ENCODE assay signal across 8 cellular contexts in genomic region chr14:51846631-51847488, GRCh38. TPM values are rescaled to one million over a fixed set of nuclear protein-coding genes. Genes with fewer than 3 reads are reported as not detected.
A peak's percentile ranks its signal among the peaks of the same experiment; 100 is the strongest.
DNase-seq lines count a peak whose midpoint lies in the region; ATAC-seq and TF ChIP-seq lines count a peak whose summit lies in the region.

No MANE protein-coding gene starts in this region.

- no peak for TF ChIP-seq POLR2A in vagina (IDR thresholded peaks at IDR 0.05)

- no peaks in the 10 kb centered on the region for H3K27me3 ChIP-seq in mononuclear cell (ENCODE audit: insufficient read depth, low read length)
- no peaks in the 10 kb centered on the region for H3K27me3 ChIP-seq in vagina

- H3K9me3 ChIP-seq in mononuclear cell (ENCODE audit: low read depth, low read length) (no peaks in the 10 kb centered on the region), vagina (no peaks in the 10 kb centered on the region)

- H3K4me1 ChIP-seq in mononuclear cell (ENCODE audit: insufficient read depth, low read length) (peaks cover 59% of the 10 kb centered on the region), vagina (no peaks in the 10 kb centered on the region)

- no peak for TF ChIP-seq CTCF in activated CD8-positive, alpha-beta T cell treated with anti-CD3 and anti-CD28 coated beads for 36 hours (IDR thresholded peaks at IDR 0.05)
- TF ChIP-seq CTCF in vagina (IDR thresholded peaks at IDR 0.05), result no peak

- no peak overlapping the region for H3K27ac ChIP-seq in vagina

- ATAC-seq in GM18511 (IDR thresholded peaks at IDR 0.05; ENCODE audit: unreplicated experiment) (peak; percentile 79), HG02885 (IDR thresholded peaks at IDR 0.05; ENCODE audit: poor library complexity, unreplicated experiment) (peak; percentile 83)
- peak; percentile 76 for ATAC-seq in activated CD8-positive, alpha-beta T cell treated with anti-CD3 and anti-CD28 coated beads for 36 hours

- H3K4me3 ChIP-seq in mononuclear cell (ENCODE audit: low read length) (peak overlapping the region; percentile 45), vagina (no peak overlapping the region)

- H3K4me1 Mint-ChIP-seq in activated CD8-positive, alpha-beta T cell treated with anti-CD3 and anti-CD28 coated beads for 36 hours (ENCODE audit: low read depth), result peaks cover 69% of the 10 kb centered on the region

- peaks cover 38% of the 10 kb centered on the region for H3K36me3 Mint-ChIP-seq in activated CD8-positive, alpha-beta T cell treated with anti-CD3 and anti-CD28 coated beads for 36 hours (ENCODE audit: low read depth)

- H3K27me3 Mint-ChIP-seq in activated CD8-positive, alpha-beta T cell treated with anti-CD3 and anti-CD28 coated beads for 36 hours, result no peaks in the 10 kb centered on the region

- DNase-seq in NCI-H2081 treated with DMSO at 0.1 percent for 48 hours (lab: John Stamatoyannopoulos, UW) (peak; percentile 62), vagina (ENCODE audit: extremely low spot score in 2 of 2) (no peak)
- DNase-seq in activated CD8-positive, alpha-beta T cell treated with anti-CD3 and anti-CD28 coated beads for 36 hours, result peak; percentile 95
- peak; percentile 84 for DNase-seq in effector CD4-positive, alpha-beta T cell
- DNase-seq in stimulated activated CD8-positive, alpha-beta memory T cell treated with anti-CD3 and anti-CD28 coated beads, Interleukin-4, amount 100 ng/mL, for 1 hour (ENCODE audit: low read depth in 2 of 2, low spot score in 1 of 2), result peak; percentile 64 to 71

- intact Hi-C loops in activated CD8-positive, alpha-beta T cell treated with anti-CD3 and anti-CD28 coated beads for 36 hours (cut with micrococcal nuclease), result loop anchor here (1.0 to 5.0 kb wide), 3 partner anchors 14 to 135 kb away; partner anchors contain the start of gene GNG2
- intact Hi-C loops in vagina (cut with DNase I), result no loop called here

- H3K4me3 Mint-ChIP-seq in activated CD8-positive, alpha-beta T cell treated with anti-CD3 and anti-CD28 coated beads for 36 hours, result peak overlapping the region; percentile 82

- H3K27ac Mint-ChIP-seq in activated CD8-positive, alpha-beta T cell treated with anti-CD3 and anti-CD28 coated beads for 36 hours, result peak overlapping the region; percentile 97

- H3K9me3 Mint-ChIP-seq in activated CD8-positive, alpha-beta T cell treated with anti-CD3 and anti-CD28 coated beads for 36 hours, result peaks cover 37% of the 10 kb centered on the region

- CTCF ChIA-PET in activated CD8-positive, alpha-beta T cell treated with anti-CD3 and anti-CD28 coated beads for 36 hours (lab: Charles Lee), result interaction anchor here (0.7 to 2.4 kb wide), 11 partner anchors 13 to 135 kb away, joined by 3 to 7 read pairs (median 3); partner anchors contain the start of gene GNG2

- POLR2A ChIA-PET in activated CD8-positive, alpha-beta T cell treated with anti-CD3 and anti-CD28 coated beads for 36 hours (lab: Charles Lee), result interaction anchor here (0.8 to 3.3 kb wide), 15 partner anchors 8 to 132 kb away, joined by 3 to 38 read pairs (median 3); partner anchors contain the start of gene GNG2

- no peaks in the 10 kb centered on the region for H3K36me3 ChIP-seq in vagina

RNA-seq across cellular contexts. Expression of gene GNG2, which starts 13.6 kb away (rescaled TPM):
- 100 to 1,000 TPM; 174 to 184 TPM for total RNA-seq in activated CD8-positive, alpha-beta T cell treated with anti-CD3 and anti-CD28 coated beads for 36 hours
- total RNA-seq in mononuclear cell, result 180 TPM
- total RNA-seq in vagina, result 12.8 TPM

Comparison
In these comparisons a context has a peak if more than half of its experiments do, and no peak if none do; other contexts are left out.
1. DNase-seq: peak in NCI-H2081 treated with DMSO at 0.1 percent for 48 hours (single experiment), activated CD8-positive, alpha-beta T cell treated with anti-CD3 and anti-CD28 coated beads for 36 hours (single experiment), effector CD4-positive, alpha-beta T cell (single experiment) and stimulated activated CD8-positive, alpha-beta memory T cell treated with anti-CD3 and anti-CD28 coated beads, Interleukin-4, amount 100 ng/mL, for 1 hour (2 of 2); none in vagina (0 of 2).
2. RNA of gene GNG2, which starts 13.6 kb away (total RNA-seq): 174 to 184 TPM in activated CD8-positive, alpha-beta T cell treated with anti-CD3 and anti-CD28 coated beads for 36 hours and 180 TPM in mononuclear cell (single experiment); 12.8 TPM in vagina (single experiment); every median in the first group is over 10 times any median in the second.
3. Peak in every context shown above with its lines, with median percentiles within 50 percentile points of each other: ATAC-seq.